Comparison of ENCODE assay signal across 1 cellular context in the genomic region with DNA sequence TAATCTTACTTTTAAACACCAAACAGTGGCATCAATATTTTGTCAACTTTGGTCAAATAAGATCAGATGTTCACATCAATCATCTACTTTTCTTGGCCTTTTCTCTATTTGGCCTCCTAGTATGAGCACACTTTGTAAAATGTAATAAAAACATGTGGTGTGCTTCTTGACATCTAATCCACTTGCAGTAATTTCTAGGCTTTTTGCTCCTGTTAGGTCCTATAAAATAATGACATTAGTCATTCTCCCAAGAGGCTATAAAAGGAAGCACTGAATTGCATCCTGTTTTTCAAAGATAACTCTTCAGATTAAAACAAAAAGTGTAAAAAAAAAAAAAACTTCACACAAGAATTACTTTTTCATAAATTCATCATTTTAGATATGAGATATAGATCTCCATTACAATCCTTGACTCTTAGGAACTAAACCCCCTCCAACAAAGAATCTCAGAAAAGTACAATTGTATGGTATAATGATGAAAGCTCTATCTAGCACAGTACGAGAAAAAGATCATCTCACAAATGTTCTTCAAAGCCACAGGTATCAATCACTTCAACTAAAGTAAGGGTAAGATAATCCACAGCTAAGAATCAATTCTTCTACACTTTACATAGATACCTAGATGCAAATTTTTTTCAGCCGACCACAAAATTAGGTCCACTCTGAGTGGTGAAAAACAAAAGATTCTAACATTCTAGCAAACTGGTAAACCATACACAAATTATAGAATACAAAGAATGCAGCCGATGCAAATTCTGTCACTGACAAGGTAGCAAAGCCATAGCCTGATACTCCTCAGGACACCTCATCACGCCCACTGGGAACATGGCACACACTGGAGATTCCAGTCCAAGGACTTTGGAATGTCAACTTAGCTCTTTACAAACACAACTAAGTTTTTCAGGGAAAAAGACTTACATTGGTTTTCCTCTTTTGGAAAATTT.
TF ChIP-seq lines count a peak whose summit lies in the region.

No MANE protein-coding gene starts in this region.

TF ChIP-seq in SK-N-SH, 30 proteins besides CTCF, POLR2A, EP300 and RAD21 (continued from another document):
- TF ChIP-seq, protein P1, sequence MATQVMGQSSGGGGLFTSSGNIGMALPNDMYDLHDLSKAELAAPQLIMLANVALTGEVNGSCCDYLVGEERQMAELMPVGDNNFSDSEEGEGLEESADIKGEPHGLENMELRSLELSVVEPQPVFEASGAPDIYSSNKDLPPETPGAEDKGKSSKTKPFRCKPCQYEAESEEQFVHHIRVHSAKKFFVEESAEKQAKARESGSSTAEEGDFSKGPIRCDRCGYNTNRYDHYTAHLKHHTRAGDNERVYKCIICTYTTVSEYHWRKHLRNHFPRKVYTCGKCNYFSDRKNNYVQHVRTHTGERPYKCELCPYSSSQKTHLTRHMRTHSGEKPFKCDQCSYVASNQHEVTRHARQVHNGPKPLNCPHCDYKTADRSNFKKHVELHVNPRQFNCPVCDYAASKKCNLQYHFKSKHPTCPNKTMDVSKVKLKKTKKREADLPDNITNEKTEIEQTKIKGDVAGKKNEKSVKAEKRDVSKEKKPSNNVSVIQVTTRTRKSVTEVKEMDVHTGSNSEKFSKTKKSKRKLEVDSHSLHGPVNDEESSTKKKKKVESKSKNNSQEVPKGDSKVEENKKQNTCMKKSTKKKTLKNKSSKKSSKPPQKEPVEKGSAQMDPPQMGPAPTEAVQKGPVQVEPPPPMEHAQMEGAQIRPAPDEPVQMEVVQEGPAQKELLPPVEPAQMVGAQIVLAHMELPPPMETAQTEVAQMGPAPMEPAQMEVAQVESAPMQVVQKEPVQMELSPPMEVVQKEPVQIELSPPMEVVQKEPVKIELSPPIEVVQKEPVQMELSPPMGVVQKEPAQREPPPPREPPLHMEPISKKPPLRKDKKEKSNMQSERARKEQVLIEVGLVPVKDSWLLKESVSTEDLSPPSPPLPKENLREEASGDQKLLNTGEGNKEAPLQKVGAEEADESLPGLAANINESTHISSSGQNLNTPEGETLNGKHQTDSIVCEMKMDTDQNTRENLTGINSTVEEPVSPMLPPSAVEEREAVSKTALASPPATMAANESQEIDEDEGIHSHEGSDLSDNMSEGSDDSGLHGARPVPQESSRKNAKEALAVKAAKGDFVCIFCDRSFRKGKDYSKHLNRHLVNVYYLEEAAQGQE (IDR thresholded peaks at IDR 0.05; ENCODE audit: low read depth, low read length) = no peak
- no peak for TF ChIP-seq RXRA (IDR thresholded peaks at IDR 0.05; ENCODE audit: borderline replicate concordance, low read depth)
- TF ChIP-seq MEF2A (IDR thresholded peaks at IDR 0.05; ENCODE audit: borderline replicate concordance, low read depth) = no peak
- TF ChIP-seq POLR2AphosphoS5 (IDR thresholded peaks at IDR 0.05; ENCODE audit: low read depth, low read length) = no peak
- no peak for TF ChIP-seq RFX5 (IDR thresholded peaks at IDR 0.05; ENCODE audit: low read length)
- TF ChIP-seq YY1 (IDR thresholded peaks at IDR 0.05; ENCODE audit: low read depth) = no peak
- no peak for TF ChIP-seq ELF1 (IDR thresholded peaks at IDR 0.05)
- TF ChIP-seq FOXM1 (IDR thresholded peaks at IDR 0.05; ENCODE audit: low read depth) = no peak
